In the genomic region with DNA sequence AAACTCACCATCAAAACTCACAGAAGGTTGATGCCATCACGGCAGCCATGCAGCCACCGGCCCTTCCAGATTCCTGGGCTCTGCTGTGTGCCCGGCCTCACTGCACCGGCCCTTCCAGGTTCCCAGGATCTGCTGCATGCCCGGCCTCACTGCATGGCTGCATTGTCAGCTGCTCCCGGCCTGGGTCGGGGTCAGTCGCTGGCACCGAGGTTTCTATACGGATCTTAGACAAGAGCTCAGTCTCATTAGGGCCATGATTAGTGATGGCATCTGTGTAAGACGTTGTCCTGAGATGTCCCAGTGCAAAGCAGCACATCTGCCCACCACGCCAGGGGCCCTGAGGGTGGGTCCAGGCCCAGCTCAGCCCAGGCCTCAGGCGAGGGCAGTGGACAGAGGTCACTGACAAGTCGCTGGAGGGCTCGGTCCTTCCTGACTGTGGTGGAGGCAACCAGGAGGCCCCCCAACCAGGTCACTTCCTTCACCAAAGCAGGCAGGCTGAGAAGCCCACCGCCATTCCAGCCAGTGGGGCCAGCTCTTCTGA, we compare ENCODE assay signal across 16 cellular contexts.
"Had no signal": no experiment of that assay in that cellular context is flagged by ENCODE, and none has a peak within 500 bp of the region (broad histone marks: within the 10 kb centered on the region; RNA-seq: fewer than 3 reads in every experiment).

No MANE protein-coding gene starts in this region.

- DNase-seq: activated CD4-positive, alpha-beta T cell treated with anti-CD3 and anti-CD28 coated beads, Interleukin-2, amount 50 U/mL, for 4 hours; activated CD4-positive, CD25-positive, alpha-beta regulatory T cell treated with anti-CD3 and anti-CD28 coated beads, Interleukin-2, amount 50 U/mL, for 72 hours; activated gamma-delta T cell treated with Interleukin-2 at 50 U/mL for 16 hours; activated T-cell treated with anti-CD3 and anti-CD28 coated beads, Interleukin-2, amount 50 U/mL, for 48 hours; cerebellar nuclear complex; effector CD8-positive, alpha-beta T cell; immature natural killer cell; mesenchymal stem cell; natural killer cell; stimulated activated naive CD4-positive, alpha-beta T cell treated with Interleukin-2 at 50 U/mL for 16 hours; substantia nigra; T-helper 2 cell; transverse colon had no signal

- H3K9me3 ChIP-seq: neutrophil, transverse colon had no signal

- H3K36me3 Mint-ChIP-seq: activated naive CD8-positive, alpha-beta T cell; immature natural killer cell; natural killer cell had no signal

- H3K9me3 Mint-ChIP-seq: immature natural killer cell, natural killer cell had no signal

- H3K27ac ChIP-seq: neutrophil, transverse colon, VCaP had no signal

- H3K4me1 ChIP-seq: transverse colon had no signal

- H3K4me3 ChIP-seq: transverse colon had no signal

- H3K27ac Mint-ChIP-seq: activated naive CD8-positive, alpha-beta T cell; natural killer cell had no signal

- H3K4me3 Mint-ChIP-seq: activated naive CD8-positive, alpha-beta T cell; immature natural killer cell; natural killer cell had no signal

- H3K36me3 ChIP-seq: neutrophil, transverse colon had no signal
